9 cellular contexts compared by ENCODE assay signal in the genomic region with DNA sequence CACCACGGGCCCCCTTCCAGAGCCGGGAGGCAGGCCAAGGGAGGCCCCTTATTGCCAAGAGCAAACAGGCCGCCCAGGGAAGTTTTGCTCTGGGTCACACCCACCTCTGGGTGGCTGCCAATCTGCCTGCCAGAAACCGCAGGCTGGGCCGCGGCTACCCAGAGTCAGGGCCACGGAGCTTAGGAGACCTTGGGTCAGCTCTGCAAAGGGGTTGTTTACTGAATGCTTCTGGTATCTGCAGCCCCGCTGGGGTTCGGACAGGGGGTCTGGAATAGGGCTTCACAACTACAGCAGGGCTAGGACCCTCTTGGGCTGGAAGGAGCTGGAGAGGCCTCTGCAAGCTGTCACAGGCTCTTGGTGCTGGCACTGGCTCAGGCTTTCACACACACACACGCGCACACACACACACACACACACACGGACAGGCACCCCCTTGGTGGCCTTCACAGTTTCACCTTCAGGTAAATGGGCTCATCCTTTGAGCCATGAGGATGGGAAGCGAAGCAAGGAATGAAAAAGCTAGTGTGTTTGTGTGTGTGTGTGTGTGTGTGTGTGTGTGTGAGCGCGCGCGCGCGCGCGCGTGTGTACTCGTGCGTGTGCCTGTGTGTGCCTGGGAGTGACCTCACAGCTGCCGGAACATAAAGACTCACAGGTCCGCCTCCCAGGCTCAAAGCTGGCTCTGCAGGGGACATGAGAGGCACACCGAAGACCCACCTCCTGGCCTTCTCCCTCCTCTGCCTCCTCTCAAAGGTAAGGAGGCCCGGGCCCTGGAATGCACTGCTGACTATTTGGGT. TPM values are rescaled to one million over a fixed set of nuclear protein-coding genes. Genes with fewer than 3 reads are reported as not detected.
DNase-seq lines count a peak whose midpoint lies in the region; ATAC-seq, FAIRE-seq and TF ChIP-seq lines count a peak whose summit lies in the region.
"Had no signal": no experiment of that assay in that cellular context is flagged by ENCODE, and none has a peak within 500 bp of the region (broad histone marks: within the 10 kb centered on the region; RNA-seq: fewer than 3 reads in every experiment).

A gene with protein sequence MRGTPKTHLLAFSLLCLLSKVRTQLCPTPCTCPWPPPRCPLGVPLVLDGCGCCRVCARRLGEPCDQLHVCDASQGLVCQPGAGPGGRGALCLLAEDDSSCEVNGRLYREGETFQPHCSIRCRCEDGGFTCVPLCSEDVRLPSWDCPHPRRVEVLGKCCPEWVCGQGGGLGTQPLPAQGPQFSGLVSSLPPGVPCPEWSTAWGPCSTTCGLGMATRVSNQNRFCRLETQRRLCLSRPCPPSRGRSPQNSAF (plus strand): TSS at position 669 of the 794 bp plus-strand sequence. CDS start 22 bp downstream, at position 691.

- POLR2A ChIA-PET in T-cell (lab: Charles Lee): no interaction called here

- H3K27me3 ChIP-seq in astrocyte (ENCODE audit: insufficient read depth, low read length) (peaks cover 12% of the 10 kb centered on the region), keratinocyte (ENCODE audit: control insufficient read depth, extremely low read depth, insufficient read depth, low read length) (no peaks in the 10 kb centered on the region), thyroid gland (no peaks in the 10 kb centered on the region)

- DNase-seq in NCI-H748 (lab: John Stamatoyannopoulos, UW; ENCODE audit: unreplicated experiment): peak; percentile 7
- DNase-seq in NCI-H748 treated with DMSO at 0.1 percent for 48 hours (lab: John Stamatoyannopoulos, UW): no peak
- peak; percentile 63 for DNase-seq in astrocyte (ENCODE audit: low read depth)
- DNase-seq in keratinocyte (ENCODE audit: low read depth, low spot score): no peak
- DNase-seq in thyroid gland: peak; percentile 83 to 88
- no peak for DNase-seq in T-cell
- no peak for DNase-seq in activated CD4-positive, alpha-beta T cell treated with anti-CD3 and anti-CD28 coated beads, Interleukin-2, amount 10 ng/mL, durations not matched to agents 24 days and 14 days

- H3K9ac ChIP-seq in astrocyte (ENCODE audit: low read length) (no peak within 1 kb of the TSS), keratinocyte (ENCODE audit: control insufficient read depth, extremely low read depth, insufficient read depth, low read length) (no peak within 1 kb of the TSS)

- H3K4me1 ChIP-seq in astrocyte (ENCODE audit: insufficient read depth, low read length): peaks cover 7% of the 10 kb centered on the region
- H3K4me1 ChIP-seq in keratinocyte (ENCODE audit: control insufficient read depth, extremely low read depth, insufficient read depth, low read length): peaks cover 28% of the 10 kb centered on the region
- H3K4me1 ChIP-seq in thyroid gland: peaks cover 9 to 11% of the 10 kb centered on the region in 2 donors

- TF ChIP-seq POLR2A in thyroid gland (IDR thresholded peaks at IDR 0.05): no peak

- ATAC-seq in T-cell (replicated peaks in 1 of 4): no peak
- no peak for ATAC-seq in GM21825 (IDR thresholded peaks at IDR 0.05; ENCODE audit: unreplicated experiment)

- no peaks in the 10 kb centered on the region for H3K4me1 Mint-ChIP-seq in astrocyte (ENCODE audit: low read depth, unreplicated experiment)
- H3K4me1 Mint-ChIP-seq in T-cell: peaks cover 0 to 2% (median 0%) of the 10 kb centered on the region in 3 donors
- no peaks in the 10 kb centered on the region for H3K4me1 Mint-ChIP-seq in activated CD4-positive, alpha-beta T cell treated with anti-CD3 and anti-CD28 coated beads, Interleukin-2, amount 10 ng/mL, durations not matched to agents 24 days and 14 days

- no peak within 1 kb of the TSS for H3K4me3 ChIP-seq in astrocyte (ENCODE audit: insufficient read depth, low read depth, low read length)
- no peak within 1 kb of the TSS for H3K4me3 ChIP-seq in keratinocyte (ENCODE audit: control insufficient read depth in 2 of 3, extremely low read depth in 1 of 3, insufficient read depth in 2 of 3, low read depth in 1 of 3, low read length in 3 of 3)
- H3K4me3 ChIP-seq in thyroid gland (replicated peaks in 1 of 3): no peak within 1 kb of the TSS

- no peak within 1 kb of the TSS for H3K27ac ChIP-seq in astrocyte (ENCODE audit: low read depth, low read length)
- H3K27ac ChIP-seq in keratinocyte (ENCODE audit: control insufficient read depth, insufficient read depth, low read length): no peak within 1 kb of the TSS
- peak within 1 kb of the TSS in 2 of 3 donors; percentile 30 to 49 for H3K27ac ChIP-seq in thyroid gland

- CTCF ChIA-PET in T-cell (lab: Charles Lee): no interaction called here

- 44 to 65% methylated on average over 22 to 28 of the region's 28 CpGs for WGBS in thyroid gland, 2 donors

- H3K4me3 Mint-ChIP-seq in astrocyte (ENCODE audit: unreplicated experiment) (no peak within 1 kb of the TSS), T-cell (no peak within 1 kb of the TSS)
- no peak within 1 kb of the TSS for H3K4me3 Mint-ChIP-seq in activated CD4-positive, alpha-beta T cell treated with anti-CD3 and anti-CD28 coated beads, Interleukin-2, amount 10 ng/mL, durations not matched to agents 24 days and 14 days

- TF ChIP-seq CTCF in astrocyte (IDR thresholded peaks at IDR 0.05; ENCODE audit: insufficient read depth, low read depth, low read length) (no peak), keratinocyte (optimal IDR thresholded peaks at IDR 0.05 in 1 of 3, IDR thresholded peaks at IDR 0.05 in 1 of 3, conservative IDR thresholded peaks at IDR 0.05 in 1 of 3; ENCODE audit: extremely low read depth in 1 of 3, insufficient read depth in 2 of 3, low read length in 3 of 3) (no peak), thyroid gland (IDR thresholded peaks at IDR 0.05) (no peak)

- dilution Hi-C loops in keratinocyte (cut with MboI; ENCODE audit: extremely low pct_ligation_motif_present, low sequenced_read_pairs): no loop called here

- no peaks in the 10 kb centered on the region for H3K36me3 ChIP-seq in astrocyte (ENCODE audit: insufficient read depth, low read length)
- no peaks in the 10 kb centered on the region for H3K36me3 ChIP-seq in keratinocyte (ENCODE audit: control insufficient read depth in 2 of 2, extremely low read depth in 1 of 2, insufficient read depth in 2 of 2, low read length in 2 of 2)
- H3K36me3 ChIP-seq in thyroid gland: no peaks in the 10 kb centered on the region

- peak within 1 kb of the TSS; percentile 64 for H3K4me2 ChIP-seq in astrocyte (ENCODE audit: low read length)
- peak within 1 kb of the TSS; percentile 50 for H3K4me2 ChIP-seq in keratinocyte (ENCODE audit: control insufficient read depth, extremely low read depth, insufficient read depth, low read depth, low read length)

- no peaks in the 10 kb centered on the region for H3K9me1 ChIP-seq in keratinocyte (ENCODE audit: control insufficient read depth, extremely low read depth, insufficient read depth, low read length)

- H3K79me2 ChIP-seq in astrocyte (ENCODE audit: insufficient read depth, low read length): no peaks in the 10 kb centered on the region
- H3K79me2 ChIP-seq in keratinocyte (ENCODE audit: control insufficient read depth, insufficient read depth, low read length): no peaks in the 10 kb centered on the region

- H3K9me3 ChIP-seq in astrocyte (ENCODE audit: insufficient read depth, low read depth, low read length): no peaks in the 10 kb centered on the region
- H3K9me3 ChIP-seq in keratinocyte (ENCODE audit: control insufficient read depth, low read depth, low read length): no peaks in the 10 kb centered on the region
- H3K9me3 ChIP-seq in thyroid gland: no peaks in the 10 kb centered on the region

- H2AFZ ChIP-seq in astrocyte (ENCODE audit: low read depth, low read length): no peak within 1 kb of the TSS
- H2AFZ ChIP-seq in keratinocyte (ENCODE audit: control insufficient read depth, low read length): no peak within 1 kb of the TSS

- intact Hi-C loops in thyroid gland (cut with DNase I): no loop called here
- intact Hi-C loops in activated CD4-positive, alpha-beta T cell treated with anti-CD3 and anti-CD28 coated beads, Interleukin-2, amount 10 ng/mL, durations not matched to agents 24 days and 14 days (cut with micrococcal nuclease): no loop called here

- FAIRE-seq in astrocyte (lab: Jason Lieb, UNC) (no peak), keratinocyte (lab: Jason Lieb, UNC) (no peak)

- H3K9me3 Mint-ChIP-seq in astrocyte (ENCODE audit: unreplicated experiment): no peaks in the 10 kb centered on the region
- no peaks in the 10 kb centered on the region for H3K9me3 Mint-ChIP-seq in T-cell
- H3K9me3 Mint-ChIP-seq in activated CD4-positive, alpha-beta T cell treated with anti-CD3 and anti-CD28 coated beads, Interleukin-2, amount 10 ng/mL, durations not matched to agents 24 days and 14 days: no peaks in the 10 kb centered on the region

- no peak within 1 kb of the TSS for H3K27ac Mint-ChIP-seq in astrocyte (ENCODE audit: unreplicated experiment)
- H3K27ac Mint-ChIP-seq in T-cell: no peak within 1 kb of the TSS
- H3K27ac Mint-ChIP-seq in activated CD4-positive, alpha-beta T cell treated with anti-CD3 and anti-CD28 coated beads, Interleukin-2, amount 10 ng/mL, durations not matched to agents 24 days and 14 days: no peak within 1 kb of the TSS

- H3K36me3 Mint-ChIP-seq in astrocyte (ENCODE audit: low read depth, unreplicated experiment) (peaks cover 3% of the 10 kb centered on the region), T-cell (no peaks in the 10 kb centered on the region)
- no peaks in the 10 kb centered on the region for H3K36me3 Mint-ChIP-seq in activated CD4-positive, alpha-beta T cell treated with anti-CD3 and anti-CD28 coated beads, Interleukin-2, amount 10 ng/mL, durations not matched to agents 24 days and 14 days (ENCODE audit: low read depth)

- H4K20me1 ChIP-seq in astrocyte (ENCODE audit: insufficient read depth, low read length) (peaks cover 8% of the 10 kb centered on the region), keratinocyte (ENCODE audit: control insufficient read depth, extremely low read depth, insufficient read depth, low read length) (no peaks in the 10 kb centered on the region)

- peaks cover 28% of the 10 kb centered on the region for H3K27me3 Mint-ChIP-seq in astrocyte (ENCODE audit: low read depth, unreplicated experiment)
- H3K27me3 Mint-ChIP-seq in T-cell: no peaks in the 10 kb centered on the region
- H3K27me3 Mint-ChIP-seq in activated CD4-positive, alpha-beta T cell treated with anti-CD3 and anti-CD28 coated beads, Interleukin-2, amount 10 ng/mL, durations not matched to agents 24 days and 14 days: no peaks in the 10 kb centered on the region

RNA-seq across cellular contexts. Expression of the gene that starts here (rescaled TPM):
- not detected in 2 replicates for total RNA-seq in astrocyte
- 0.50 TPM in 1 of 3 replicates, not detected in the others for polyA plus RNA-seq in keratinocyte
- polyA plus RNA-seq in keratinocyte (2011; ENCODE audit: low read depth): not detected
- polyA plus RNA-seq in keratinocyte (2011; cell fraction: cytosol; rRNA removed): 0.09 and 0.22 TPM in 2 replicates
- polyA plus RNA-seq in keratinocyte (2011; cell fraction: nucleus; rRNA removed): 0.16 and 0.29 TPM in 2 replicates
- polyA plus RNA-seq in keratinocyte (2012; ENCODE audit: low replicate concordance): not detected in 2 replicates
- 0.76 TPM in 1 of 3 replicates, not detected in the others for polyA minus RNA-seq in keratinocyte
- 3.6 TPM for polyA minus RNA-seq in keratinocyte (2011; cell fraction: cytosol; rRNA and poly(A)+ RNA removed)
- polyA minus RNA-seq in keratinocyte (2011; cell fraction: nucleus; rRNA and poly(A)+ RNA removed): 1.4 and 1.8 TPM in 2 replicates
- total RNA-seq in thyroid gland: 10 to 100 TPM in 2 of 4 donors, 1 to 10 TPM in 2; 4.7 to 47.6 (median 26.6) TPM
- under 1 TPM in 3 of 5 donors, not detected in 2; 0.13 to 0.41 (median 0.29) TPM for total RNA-seq in T-cell
- not detected in 2 replicates for total RNA-seq in activated CD4-positive, alpha-beta T cell treated with anti-CD3 and anti-CD28 coated beads, Interleukin-2, amount 10 ng/mL, durations not matched to agents 24 days and 14 days
- total RNA-seq: mononuclear cell had no signal

Comparison
In these comparisons a context has a peak if more than half of its experiments do, and no peak if none do; other contexts are left out.
1. DNase-seq: peak in NCI-H748 (single experiment) and thyroid gland (2 of 2); none in NCI-H748 treated with DMSO at 0.1 percent for 48 hours (single experiment), keratinocyte (single experiment), T-cell (0 of 34) and activated CD4-positive, alpha-beta T cell treated with anti-CD3 and anti-CD28 coated beads, Interleukin-2, amount 10 ng/mL, durations not matched to agents 24 days and 14 days (single experiment).
2. Peak in DNase-seq and H3K4me2 ChIP-seq in astrocyte; RNA of the gene not detected or under 1 TPM.
3. H3K27ac ChIP-seq: peak in thyroid gland (2 of 3); none in astrocyte (single experiment) and keratinocyte (single experiment).